Comparison of ENCODE assay signal across 1 cellular context in genomic region chr9:763692-764091, GRCh38.
TF ChIP-seq lines count a peak whose summit lies in the region.

No MANE protein-coding gene starts in this region.

TF ChIP-seq in GM23338, 12 proteins besides CTCF, POLR2A, EP300 and RAD21 (continued from another document):
- TF ChIP-seq REST (IDR thresholded peaks at IDR 0.05; ENCODE audit: unreplicated experiment) (no peak), STAT1 (IDR thresholded peaks at IDR 0.05; ENCODE audit: unreplicated experiment) (no peak), JUNB (IDR thresholded peaks at IDR 0.05; ENCODE audit: unreplicated experiment) (no peak), ETS1 (IDR thresholded peaks at IDR 0.05) (no peak), CREB1 (CRISPR knock-in tag; IDR thresholded peaks at IDR 0.05; ENCODE audit: low read depth) (no peak), POLR2AphosphoS5 (IDR thresholded peaks at IDR 0.05; ENCODE audit: low read depth) (no peak), ZNF331 (CRISPR knock-in tag; IDR thresholded peaks at IDR 0.05; ENCODE audit: low read depth) (no peak), NANOG (IDR thresholded peaks at IDR 0.05; ENCODE audit: borderline replicate concordance) (no peak), ZNF462 (CRISPR knock-in tag; IDR thresholded peaks at IDR 0.05) (no peak), EZH2phosphoT487 (IDR thresholded peaks at IDR 0.05; ENCODE audit: unreplicated experiment) (no peak)
